6 cellular contexts compared by ENCODE assay signal in genomic region chr13:54317722-54318121, GRCh38.
"Had no signal": no experiment of that assay in that cellular context is flagged by ENCODE, and none has a peak within 500 bp of the region (broad histone marks: within the 10 kb centered on the region; RNA-seq: fewer than 3 reads in every experiment).

No MANE protein-coding gene starts in this region.

- ATAC-seq: GM23338, HepG2 had no signal

- H3K27me3 Mint-ChIP-seq: IgD-negative memory B cell had no signal

- H3K4me3 ChIP-seq: GM23338 had no signal

- H3K36me3 Mint-ChIP-seq: IgD-negative memory B cell had no signal

- H3K27ac Mint-ChIP-seq: GM23338, H9, IgD-negative memory B cell had no signal

- H3K4me2 ChIP-seq: GM23338 had no signal

- DNase-seq: H9, HCEC 1CT had no signal

- H3K4me1 Mint-ChIP-seq: GM23338, IgD-negative memory B cell had no signal

- H3K4me3 Mint-ChIP-seq: GM23338, H9, IgD-negative memory B cell had no signal

- H3K27ac ChIP-seq: HL-60 had no signal

- H2AFZ ChIP-seq: GM23338 had no signal
